17 cellular contexts compared by ENCODE assay signal in the genomic region with DNA sequence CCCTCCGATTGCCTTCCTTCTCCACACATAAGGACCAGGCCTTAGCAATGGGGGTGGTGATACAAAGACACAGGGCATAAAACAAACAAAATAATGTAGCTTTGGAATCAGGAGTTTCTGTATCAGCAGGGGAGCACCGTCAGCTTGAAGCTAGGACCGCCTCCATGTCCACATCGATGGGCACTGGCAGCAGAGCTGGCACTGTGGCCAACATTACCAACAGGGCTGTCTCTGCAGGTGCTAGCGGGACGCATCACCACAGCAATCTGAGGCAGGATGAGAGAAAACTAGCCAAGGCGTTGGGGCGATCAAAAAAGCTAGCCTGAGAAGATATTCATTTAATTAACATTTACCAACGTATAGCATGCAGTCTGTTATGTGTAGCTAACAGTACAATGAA.
DNase-seq lines count a peak whose midpoint lies in the region; ATAC-seq and TF ChIP-seq lines count a peak whose summit lies in the region.
"Had no signal": no experiment of that assay in that cellular context is flagged by ENCODE, and none has a peak within 500 bp of the region (broad histone marks: within the 10 kb centered on the region; RNA-seq: fewer than 3 reads in every experiment).

No MANE protein-coding gene starts in this region.

- H3K36me3 Mint-ChIP-seq in activated naive CD8-positive, alpha-beta T cell treated with anti-CD3 and anti-CD28 coated beads for 36 hours: peaks cover 29% of the 10 kb centered on the region
- H3K36me3 Mint-ChIP-seq in naive thymus-derived CD4-positive, alpha-beta T cell: peaks cover 0 to 51% (median 34%) of the 10 kb centered on the region in 5 donors
- peaks cover 3% of the 10 kb centered on the region for H3K36me3 Mint-ChIP-seq in type B pancreatic cell

- DNase-seq in left ventricle myocardium inferior: no peak
- DNase-seq in Right ventricle myocardium inferior (ENCODE audit: missing footprints): no peak
- DNase-seq in activated naive CD8-positive, alpha-beta T cell treated with anti-CD3 and anti-CD28 coated beads for 36 hours: no peak
- no peak for DNase-seq in naive thymus-derived CD4-positive, alpha-beta T cell
- no peak for DNase-seq in type B pancreatic cell (ENCODE audit: extremely low spot score, unreplicated experiment)
- no peak for DNase-seq in kidney glomerular epithelial cell (lab: John Stamatoyannopoulos, UW)
- no peak for DNase-seq in transverse colon
- DNase-seq in osteoblast (ENCODE audit: insufficient read length, low spot score, missing footprints): no peak
- DNase-seq: DMS79, KBM-7, NCI-H1436 treated with DMSO at 0.1 percent for 48 hours, NCI-H2029 treated with DMSO at 0.1 percent for 48 hours, NCI-H2171 treated with DMSO at 0.1 percent for 48 hours, NCI-H510A treated with DMSO at 0.1 percent for 48 hours had no signal

- H3K9me3 ChIP-seq in left ventricle myocardium inferior (replicated peaks) (no peaks in the 10 kb centered on the region), transverse colon (no peaks in the 10 kb centered on the region), osteoblast (ENCODE audit: low read depth, low read length) (no peaks in the 10 kb centered on the region)
- H3K9me3 ChIP-seq in naive thymus-derived CD4-positive, alpha-beta T cell (ENCODE audit: control insufficient read depth in 2 of 3, low read length in 3 of 3): no peaks in the 10 kb centered on the region

- POLR2A ChIA-PET in naive thymus-derived CD4-positive, alpha-beta T cell (lab: Charles Lee): interaction anchor here (0.8 kb wide), 1 partner anchor 32 kb away, joined by 3 read pairs; no protein-coding TSS in a partner anchor

- peak overlapping the region; percentile 46 for H3K27ac Mint-ChIP-seq in activated naive CD8-positive, alpha-beta T cell treated with anti-CD3 and anti-CD28 coated beads for 36 hours
- H3K27ac Mint-ChIP-seq in naive thymus-derived CD4-positive, alpha-beta T cell: peak overlapping the region in 8 of 9 donors; percentile 48 to 86 (median 59)
- no peak overlapping the region for H3K27ac Mint-ChIP-seq in type B pancreatic cell
- H3K27ac Mint-ChIP-seq: GM23338 had no signal

- H3K27me3 Mint-ChIP-seq in activated naive CD8-positive, alpha-beta T cell treated with anti-CD3 and anti-CD28 coated beads for 36 hours: no peaks in the 10 kb centered on the region
- no peaks in the 10 kb centered on the region for H3K27me3 Mint-ChIP-seq in naive thymus-derived CD4-positive, alpha-beta T cell
- H3K27me3 Mint-ChIP-seq in type B pancreatic cell: no peaks in the 10 kb centered on the region

- no peaks in the 10 kb centered on the region for H3K27me3 ChIP-seq in left ventricle myocardium inferior (ENCODE audit: low read depth)
- H3K27me3 ChIP-seq in naive thymus-derived CD4-positive, alpha-beta T cell (ENCODE audit: control insufficient read depth in 2 of 2, insufficient read depth in 2 of 2, low read length in 2 of 2): no peaks in the 10 kb centered on the region
- H3K27me3 ChIP-seq in transverse colon: no peaks in the 10 kb centered on the region
- no peaks in the 10 kb centered on the region for H3K27me3 ChIP-seq in osteoblast (ENCODE audit: insufficient read depth, low read length)

- no peak for ATAC-seq in Right ventricle myocardium inferior
- no peak for ATAC-seq in naive thymus-derived CD4-positive, alpha-beta T cell
- ATAC-seq: GM23338, Panc1 had no signal

- peaks cover 65% of the 10 kb centered on the region for H3K79me2 ChIP-seq in osteoblast (ENCODE audit: insufficient read depth, low read length)

- 92 to 99% methylated on average over 3 to 9 of the region's 9 CpGs for WGBS in transverse colon (ENCODE audit: low coverage in 1 of 2), 2 donors

- CTCF ChIA-PET in naive thymus-derived CD4-positive, alpha-beta T cell (lab: Charles Lee): no interaction called here

- no peak overlapping the region for H3K4me2 ChIP-seq in osteoblast (ENCODE audit: insufficient read depth, low read length)

- no peaks in the 10 kb centered on the region for H3K36me3 ChIP-seq in left ventricle myocardium inferior
- no peaks in the 10 kb centered on the region for H3K36me3 ChIP-seq in naive thymus-derived CD4-positive, alpha-beta T cell (ENCODE audit: control insufficient read depth in 2 of 3, insufficient read depth in 3 of 3, low read length in 3 of 3)
- H3K36me3 ChIP-seq in transverse colon: no peaks in the 10 kb centered on the region
- peaks cover 3% of the 10 kb centered on the region for H3K36me3 ChIP-seq in osteoblast (ENCODE audit: insufficient read depth, low read length)

- no peak for TF ChIP-seq CTCF in left ventricle myocardium inferior (IDR thresholded peaks at IDR 0.05; ENCODE audit: borderline replicate concordance)
- TF ChIP-seq CTCF in type B pancreatic cell (conservative IDR thresholded peaks at IDR 0.05): no peak
- no peak for TF ChIP-seq CTCF in transverse colon (IDR thresholded peaks at IDR 0.05)
- no peak for TF ChIP-seq CTCF in osteoblast (IDR thresholded peaks at IDR 0.05; ENCODE audit: extremely low read depth, low read depth, low read length)

- no peaks in the 10 kb centered on the region for H4K20me1 ChIP-seq in osteoblast (ENCODE audit: insufficient read depth, low read length)

- H3K27ac ChIP-seq in left ventricle myocardium inferior (replicated peaks): peak overlapping the region; percentile 60
- H3K27ac ChIP-seq in naive thymus-derived CD4-positive, alpha-beta T cell (ENCODE audit: low read depth, low read length): no peak overlapping the region
- H3K27ac ChIP-seq in transverse colon: no peak overlapping the region
- no peak overlapping the region for H3K27ac ChIP-seq in osteoblast (ENCODE audit: low read depth, low read length)
- H3K27ac ChIP-seq: C4-2B had no signal

- in situ Hi-C loops in transverse colon (cut with MboI; ENCODE audit: low pct_ligation_motif_present in 1 of 4, low pct_unique_long_range_greater_than_20kb in 1 of 4, low sequenced_read_pairs in 3 of 4): no loop called here

- H3K4me3 Mint-ChIP-seq in activated naive CD8-positive, alpha-beta T cell treated with anti-CD3 and anti-CD28 coated beads for 36 hours: no peak overlapping the region
- H3K4me3 Mint-ChIP-seq in naive thymus-derived CD4-positive, alpha-beta T cell: peak overlapping the region in 3 of 10 donors; percentile 7 to 64 (median 57)
- H3K4me3 Mint-ChIP-seq in type B pancreatic cell: peak overlapping the region; percentile 14
- H3K4me3 Mint-ChIP-seq: GM23338 had no signal

- H2AFZ ChIP-seq in osteoblast (ENCODE audit: low read length): no peak overlapping the region
- H2AFZ ChIP-seq: GM23338 had no signal

- H3K9me3 Mint-ChIP-seq in activated naive CD8-positive, alpha-beta T cell treated with anti-CD3 and anti-CD28 coated beads for 36 hours: no peaks in the 10 kb centered on the region
- H3K9me3 Mint-ChIP-seq in naive thymus-derived CD4-positive, alpha-beta T cell: peaks cover 0 to 4% (median 0%) of the 10 kb centered on the region in 11 donors
- no peaks in the 10 kb centered on the region for H3K9me3 Mint-ChIP-seq in type B pancreatic cell
- H3K9me3 Mint-ChIP-seq: GM23338 had no signal

- TF ChIP-seq POLR2A in transverse colon (IDR thresholded peaks at IDR 0.05): no peak

- H3K4me3 ChIP-seq in left ventricle myocardium inferior: no peak overlapping the region
- H3K4me3 ChIP-seq in naive thymus-derived CD4-positive, alpha-beta T cell (ENCODE audit: low read length): no peak overlapping the region
- no peak overlapping the region for H3K4me3 ChIP-seq in transverse colon
- H3K4me3 ChIP-seq in osteoblast (ENCODE audit: insufficient read depth, low read length): no peak overlapping the region
- H3K4me3 ChIP-seq: GM23338 had no signal

- intact Hi-C loops in left ventricle myocardium inferior (cut with micrococcal nuclease) (no loop called here), Right ventricle myocardium inferior (cut with DNase I) (no loop called here), transverse colon (cut with DNase I; ENCODE audit: low total_unique reads) (no loop called here)
- intact Hi-C loops in naive thymus-derived CD4-positive, alpha-beta T cell (cut with micrococcal nuclease): no loop called here

- peaks cover 67% of the 10 kb centered on the region for H3K4me1 Mint-ChIP-seq in activated naive CD8-positive, alpha-beta T cell treated with anti-CD3 and anti-CD28 coated beads for 36 hours
- peaks cover 34 to 94% (median 85%) of the 10 kb centered on the region in 7 donors for H3K4me1 Mint-ChIP-seq in naive thymus-derived CD4-positive, alpha-beta T cell
- peaks cover 57% of the 10 kb centered on the region for H3K4me1 Mint-ChIP-seq in type B pancreatic cell (ENCODE audit: unreplicated experiment)

- TF ChIP-seq EP300 in transverse colon (IDR thresholded peaks at IDR 0.05; ENCODE audit: low read depth): no peak

- H3K4me1 ChIP-seq in left ventricle myocardium inferior (peaks cover 42% of the 10 kb centered on the region), transverse colon (peaks cover 0 to 9% (median 1%) of the 10 kb centered on the region in 4 donors), osteoblast (ENCODE audit: insufficient read depth, low read length) (peaks cover 51% of the 10 kb centered on the region)
- peaks cover 10 to 42% of the 10 kb centered on the region in 2 donors for H3K4me1 ChIP-seq in naive thymus-derived CD4-positive, alpha-beta T cell (ENCODE audit: control insufficient read depth in 2 of 2, insufficient read depth in 2 of 2, low read length in 2 of 2)
